ENCODE assay signal across 36 cellular contexts in genomic region chr5:171692936-171693335, GRCh38.
"Had no signal": no experiment of that assay in that cellular context is flagged by ENCODE, and none has a peak within 500 bp of the region (broad histone marks: within the 10 kb centered on the region; RNA-seq: fewer than 3 reads in every experiment).

No MANE protein-coding gene starts in this region.

- H3K9me3 ChIP-seq: ascending aorta had no signal

- ATAC-seq: activated CD8-positive, alpha-beta memory T cell treated with anti-CD3 and anti-CD28 coated beads, Interleukin-2, amount 10 ng/mL, durations not matched to agents 7 days and 5 days; activated CD8-positive, alpha-beta T cell treated with anti-CD3 and anti-CD28 coated beads, Interleukin-2, amount 10 ng/mL, durations not matched to agents 7 days and 5 days; activated naive CD8-positive, alpha-beta T cell treated with anti-CD3 and anti-CD28 coated beads, Interleukin-2, amount 50 U/mL, for 24 hours had no signal

- H3K27ac Mint-ChIP-seq: activated B cell treated with CpG ODN at 0.5 μM for 24 hours; activated CD4-positive, alpha-beta memory T cell treated with anti-CD3 and anti-CD28 coated beads, Interleukin-2, amount 10 ng/mL, durations not matched to agents 7 days and 5 days; activated CD4-positive, alpha-beta T cell treated with anti-CD3 and anti-CD28 coated beads, Interleukin-2, amount 10 ng/mL, durations not matched to agents 24 days and 14 days; activated CD8-positive, alpha-beta memory T cell treated with anti-CD3 and anti-CD28 coated beads, Interleukin-2, amount 10 ng/mL, durations not matched to agents 7 days and 5 days; activated CD8-positive, alpha-beta T cell treated with anti-CD3 and anti-CD28 coated beads, Interleukin-2, amount 10 ng/mL, durations not matched to agents 7 days and 5 days; activated naive CD4-positive, alpha-beta T cell treated with anti-CD3 and anti-CD28 coated beads, Interleukin-2, amount 10 ng/mL, durations not matched to agents 7 days and 5 days; activated naive CD4-positive, alpha-beta T cell treated with anti-CD3 and anti-CD28 coated beads, Interleukin-2, amount 50 U/mL, for 24 hours; activated naive CD8-positive, alpha-beta T cell; activated naive CD8-positive, alpha-beta T cell treated with anti-CD3 and anti-CD28 coated beads, Interleukin-2, amount 10 ng/mL, durations not matched to agents 7 days and 5 days; activated naive CD8-positive, alpha-beta T cell treated with anti-CD3 and anti-CD28 coated beads, Interleukin-2, amount 50 U/mL, for 24 hours; activated T-cell treated with anti-CD3 and anti-CD28 coated beads, Interleukin-2, amount 50 U/mL, for 24 hours; activated T-helper 2 cell treated with anti-CD3 and anti-CD28 coated beads, Interferon-gamma antibody, Interleukin-2, Interleukin-4, amounts not matched to agents 10 μg/mL and 5 μg/mL and 100 μg/mL, durations not matched to agents 14 hours and 24 hours and 36 hours; T-helper 1 cell treated with Interleukin-12 subunit alpha and Interleukin-12 subunit beta and Interleukin-4 antibody, amounts not matched to agents 30 μg/mL and 1 μg/mL, for 36 hours; T-helper 2 cell treated with Interferon-gamma antibody and Interleukin-4, amounts not matched to agents 5 μg/mL and 100 μg/mL, for 36 hours had no signal

- H3K9me3 Mint-ChIP-seq: activated B cell treated with CpG ODN at 0.5 μM for 24 hours; activated CD4-positive, alpha-beta memory T cell treated with anti-CD3 and anti-CD28 coated beads, Interleukin-2, amount 10 ng/mL, durations not matched to agents 7 days and 5 days; activated CD4-positive, alpha-beta T cell treated with anti-CD3 and anti-CD28 coated beads, Interleukin-2, amount 10 ng/mL, durations not matched to agents 24 days and 14 days; activated naive CD4-positive, alpha-beta T cell treated with anti-CD3 and anti-CD28 coated beads, Interleukin-2, amount 10 ng/mL, durations not matched to agents 7 days and 5 days; activated naive CD4-positive, alpha-beta T cell treated with anti-CD3 and anti-CD28 coated beads, Interleukin-2, amount 50 U/mL, for 24 hours; activated naive CD8-positive, alpha-beta T cell treated with anti-CD3 and anti-CD28 coated beads, Interleukin-2, amount 10 ng/mL, durations not matched to agents 7 days and 5 days; activated naive CD8-positive, alpha-beta T cell treated with anti-CD3 and anti-CD28 coated beads, Interleukin-2, amount 50 U/mL, for 24 hours; activated T-cell treated with anti-CD3 and anti-CD28 coated beads, Interleukin-2, amount 50 U/mL, for 24 hours; activated T-helper 2 cell treated with anti-CD3 and anti-CD28 coated beads, Interferon-gamma antibody, Interleukin-2, Interleukin-4, amounts not matched to agents 10 μg/mL and 5 μg/mL and 100 μg/mL, durations not matched to agents 14 hours and 24 hours and 36 hours; central memory CD8-positive, alpha-beta T cell; T-helper 1 cell treated with Interleukin-12 subunit alpha and Interleukin-12 subunit beta and Interleukin-4 antibody, amounts not matched to agents 30 μg/mL and 1 μg/mL, for 36 hours; T-helper 2 cell treated with Interferon-gamma antibody and Interleukin-4, amounts not matched to agents 5 μg/mL and 100 μg/mL, for 36 hours had no signal

- H3K36me3 Mint-ChIP-seq: activated CD8-positive, alpha-beta memory T cell treated with anti-CD3 and anti-CD28 coated beads, Interleukin-2, amount 10 ng/mL, durations not matched to agents 7 days and 5 days; activated naive CD4-positive, alpha-beta T cell treated with anti-CD3 and anti-CD28 coated beads, Interleukin-2, amount 10 ng/mL, durations not matched to agents 7 days and 5 days; activated naive CD4-positive, alpha-beta T cell treated with anti-CD3 and anti-CD28 coated beads, Interleukin-2, amount 50 U/mL, for 24 hours; activated naive CD8-positive, alpha-beta T cell; activated naive CD8-positive, alpha-beta T cell treated with anti-CD3 and anti-CD28 coated beads, Interleukin-2, amount 10 ng/mL, durations not matched to agents 7 days and 5 days; brain had no signal

- FAIRE-seq: bronchial epithelial cell, TTC549 had no signal

- H3K36me3 ChIP-seq: ascending aorta, cardiac muscle cell had no signal

- DNase-seq: activated B cell treated with CpG ODN at 0.5 μM for 24 hours; activated CD4-positive, alpha-beta memory T cell treated with anti-CD3 and anti-CD28 coated beads, Interleukin-2, amount 10 ng/mL, durations not matched to agents 7 days and 5 days; activated CD4-positive, alpha-beta T cell treated with anti-CD3 and anti-CD28 coated beads for 4 hours; activated CD4-positive, alpha-beta T cell treated with anti-CD3 and anti-CD28 coated beads, Interleukin-2, amount 10 ng/mL, durations not matched to agents 24 days and 14 days; activated CD4-positive, alpha-beta T cell treated with anti-CD3 and anti-CD28 coated beads, Interleukin-2, amount 50 U/mL, for 1 hour; activated CD4-positive, alpha-beta T cell treated with anti-CD3 and anti-CD28 coated beads, Interleukin-2, amount 50 U/mL, for 4 hours; activated CD4-positive, CD25-positive, alpha-beta regulatory T cell treated with anti-CD3 and anti-CD28 coated beads, Interleukin-2, amount 50 U/mL, for 72 hours; activated CD8-positive, alpha-beta memory T cell treated with anti-CD3 and anti-CD28 coated beads, Interleukin-2, amount 10 ng/mL, durations not matched to agents 7 days and 5 days; activated CD8-positive, alpha-beta memory T cell treated with anti-CD3 and anti-CD28 coated beads, Interleukin-2, amount 50 U/mL, for 48 hours; activated CD8-positive, alpha-beta T cell treated with anti-CD3 and anti-CD28 coated beads, Interleukin-2, amount 10 ng/mL, durations not matched to agents 7 days and 5 days; activated effector memory CD4-positive, alpha-beta T cell treated with Interleukin-2 at 50 U/mL for 16 hours; activated gamma-delta T cell; activated naive CD4-positive, alpha-beta T cell treated with anti-CD3 and anti-CD28 coated beads, Interleukin-2, amount 10 ng/mL, durations not matched to agents 7 days and 5 days; activated naive CD4-positive, alpha-beta T cell treated with Interleukin-2 at 50 U/mL for 16 hours; activated naive CD8-positive, alpha-beta T cell treated with anti-CD3 and anti-CD28 coated beads, Interleukin-2, amount 10 ng/mL, durations not matched to agents 7 days and 5 days; activated naive CD8-positive, alpha-beta T cell treated with anti-CD3 and anti-CD28 coated beads, Interleukin-2, amount 50 U/mL, for 24 hours; activated T-cell treated with anti-CD3 and anti-CD28 coated beads, Interleukin-2, amount 50 U/mL, for 24 hours; activated T-cell treated with anti-CD3 and anti-CD28 coated beads, Interleukin-2, amount 50 U/mL, for 48 hours; amygdala; anterior cingulate cortex; caudate nucleus; cerebellar nuclear complex; T-helper 2 cell; T-helper 9 cell had no signal

- H3K4me3 Mint-ChIP-seq: activated B cell treated with CpG ODN at 0.5 μM for 24 hours; activated CD4-positive, alpha-beta memory T cell treated with anti-CD3 and anti-CD28 coated beads, Interleukin-2, amount 10 ng/mL, durations not matched to agents 7 days and 5 days; activated CD4-positive, alpha-beta T cell treated with anti-CD3 and anti-CD28 coated beads, Interleukin-2, amount 10 ng/mL, durations not matched to agents 24 days and 14 days; activated CD8-positive, alpha-beta memory T cell treated with anti-CD3 and anti-CD28 coated beads, Interleukin-2, amount 10 ng/mL, durations not matched to agents 7 days and 5 days; activated CD8-positive, alpha-beta T cell treated with anti-CD3 and anti-CD28 coated beads, Interleukin-2, amount 10 ng/mL, durations not matched to agents 7 days and 5 days; activated naive CD4-positive, alpha-beta T cell treated with anti-CD3 and anti-CD28 coated beads, Interleukin-2, amount 10 ng/mL, durations not matched to agents 7 days and 5 days; activated naive CD4-positive, alpha-beta T cell treated with anti-CD3 and anti-CD28 coated beads, Interleukin-2, amount 50 U/mL, for 24 hours; activated naive CD8-positive, alpha-beta T cell; activated naive CD8-positive, alpha-beta T cell treated with anti-CD3 and anti-CD28 coated beads, Interleukin-2, amount 10 ng/mL, durations not matched to agents 7 days and 5 days; activated naive CD8-positive, alpha-beta T cell treated with anti-CD3 and anti-CD28 coated beads, Interleukin-2, amount 50 U/mL, for 24 hours; activated T-cell treated with anti-CD3 and anti-CD28 coated beads, Interleukin-2, amount 50 U/mL, for 24 hours; brain; central memory CD8-positive, alpha-beta T cell; T-helper 1 cell treated with Interleukin-12 subunit alpha and Interleukin-12 subunit beta and Interleukin-4 antibody, amounts not matched to agents 30 μg/mL and 1 μg/mL, for 36 hours; T-helper 2 cell treated with Interferon-gamma antibody and Interleukin-4, amounts not matched to agents 5 μg/mL and 100 μg/mL, for 36 hours had no signal

- H3K4me1 ChIP-seq: ascending aorta had no signal

- H3K27ac ChIP-seq: ascending aorta, cardiac muscle cell, VCaP had no signal

- H3K27me3 Mint-ChIP-seq: activated B cell treated with CpG ODN at 0.5 μM for 24 hours; activated CD4-positive, alpha-beta memory T cell treated with anti-CD3 and anti-CD28 coated beads, Interleukin-2, amount 10 ng/mL, durations not matched to agents 7 days and 5 days; activated CD4-positive, alpha-beta T cell treated with anti-CD3 and anti-CD28 coated beads, Interleukin-2, amount 10 ng/mL, durations not matched to agents 24 days and 14 days; activated naive CD4-positive, alpha-beta T cell treated with anti-CD3 and anti-CD28 coated beads, Interleukin-2, amount 10 ng/mL, durations not matched to agents 7 days and 5 days; activated naive CD4-positive, alpha-beta T cell treated with anti-CD3 and anti-CD28 coated beads, Interleukin-2, amount 50 U/mL, for 24 hours; activated naive CD8-positive, alpha-beta T cell; activated naive CD8-positive, alpha-beta T cell treated with anti-CD3 and anti-CD28 coated beads, Interleukin-2, amount 10 ng/mL, durations not matched to agents 7 days and 5 days; activated T-cell treated with anti-CD3 and anti-CD28 coated beads, Interleukin-2, amount 50 U/mL, for 24 hours; central memory CD8-positive, alpha-beta T cell had no signal

- H3K4me3 ChIP-seq: ascending aorta, cardiac muscle cell had no signal

- H3K4me1 Mint-ChIP-seq: activated B cell treated with CpG ODN at 0.5 μM for 24 hours; activated CD4-positive, alpha-beta memory T cell treated with anti-CD3 and anti-CD28 coated beads, Interleukin-2, amount 10 ng/mL, durations not matched to agents 7 days and 5 days; activated CD4-positive, alpha-beta T cell treated with anti-CD3 and anti-CD28 coated beads, Interleukin-2, amount 10 ng/mL, durations not matched to agents 24 days and 14 days; activated CD8-positive, alpha-beta memory T cell treated with anti-CD3 and anti-CD28 coated beads, Interleukin-2, amount 10 ng/mL, durations not matched to agents 7 days and 5 days; activated naive CD4-positive, alpha-beta T cell treated with anti-CD3 and anti-CD28 coated beads, Interleukin-2, amount 10 ng/mL, durations not matched to agents 7 days and 5 days; activated naive CD4-positive, alpha-beta T cell treated with anti-CD3 and anti-CD28 coated beads, Interleukin-2, amount 50 U/mL, for 24 hours; activated naive CD8-positive, alpha-beta T cell treated with anti-CD3 and anti-CD28 coated beads, Interleukin-2, amount 10 ng/mL, durations not matched to agents 7 days and 5 days; activated naive CD8-positive, alpha-beta T cell treated with anti-CD3 and anti-CD28 coated beads, Interleukin-2, amount 50 U/mL, for 24 hours; brain; central memory CD8-positive, alpha-beta T cell had no signal

- H3K27me3 ChIP-seq: ascending aorta, cardiac muscle cell had no signal
